ENCODE assay signal across 1 cellular context in genomic region chr14:104140463-104141331, GRCh38.
TF ChIP-seq lines count a peak whose summit lies in the region.

No MANE protein-coding gene starts in this region.

TF ChIP-seq in H1, 55 proteins besides CTCF, POLR2A, EP300 and RAD21 (continued from another document):
- no peak for TF ChIP-seq MAX (IDR thresholded peaks at IDR 0.05)
- no peak for TF ChIP-seq GTF2F1 (IDR thresholded peaks at IDR 0.05; ENCODE audit: borderline replicate concordance, low read depth, low read length)
- no peak for TF ChIP-seq POU5F1 (IDR thresholded peaks at IDR 0.05; ENCODE audit: low read depth, low read length)
- TF ChIP-seq RXRA (IDR thresholded peaks at IDR 0.05; ENCODE audit: insufficient read depth, low read depth, low read length): no peak
- no peak for TF ChIP-seq NANOG (IDR thresholded peaks at IDR 0.05; ENCODE audit: insufficient read depth, low read depth, low read length, poor library complexity, severe bottlenecking)
- TF ChIP-seq FOSL1 (IDR thresholded peaks at IDR 0.05; ENCODE audit: insufficient read depth, low read depth, low read length): no peak
- no peak for TF ChIP-seq SIN3A (conservative IDR thresholded peaks at IDR 0.05 in 1 of 2, IDR thresholded peaks at IDR 0.05 in 1 of 2; ENCODE audit: low read depth in 1 of 2, low read length in 2 of 2)
- TF ChIP-seq CREB1 (IDR thresholded peaks at IDR 0.05): no peak
- no peak for TF ChIP-seq GABPA (IDR thresholded peaks at IDR 0.05; ENCODE audit: borderline replicate concordance, insufficient read depth, low read length)
- no peak for TF ChIP-seq ATF3 (IDR thresholded peaks at IDR 0.05; ENCODE audit: insufficient read depth, low read depth, low read length)
- TF ChIP-seq, protein P1, sequence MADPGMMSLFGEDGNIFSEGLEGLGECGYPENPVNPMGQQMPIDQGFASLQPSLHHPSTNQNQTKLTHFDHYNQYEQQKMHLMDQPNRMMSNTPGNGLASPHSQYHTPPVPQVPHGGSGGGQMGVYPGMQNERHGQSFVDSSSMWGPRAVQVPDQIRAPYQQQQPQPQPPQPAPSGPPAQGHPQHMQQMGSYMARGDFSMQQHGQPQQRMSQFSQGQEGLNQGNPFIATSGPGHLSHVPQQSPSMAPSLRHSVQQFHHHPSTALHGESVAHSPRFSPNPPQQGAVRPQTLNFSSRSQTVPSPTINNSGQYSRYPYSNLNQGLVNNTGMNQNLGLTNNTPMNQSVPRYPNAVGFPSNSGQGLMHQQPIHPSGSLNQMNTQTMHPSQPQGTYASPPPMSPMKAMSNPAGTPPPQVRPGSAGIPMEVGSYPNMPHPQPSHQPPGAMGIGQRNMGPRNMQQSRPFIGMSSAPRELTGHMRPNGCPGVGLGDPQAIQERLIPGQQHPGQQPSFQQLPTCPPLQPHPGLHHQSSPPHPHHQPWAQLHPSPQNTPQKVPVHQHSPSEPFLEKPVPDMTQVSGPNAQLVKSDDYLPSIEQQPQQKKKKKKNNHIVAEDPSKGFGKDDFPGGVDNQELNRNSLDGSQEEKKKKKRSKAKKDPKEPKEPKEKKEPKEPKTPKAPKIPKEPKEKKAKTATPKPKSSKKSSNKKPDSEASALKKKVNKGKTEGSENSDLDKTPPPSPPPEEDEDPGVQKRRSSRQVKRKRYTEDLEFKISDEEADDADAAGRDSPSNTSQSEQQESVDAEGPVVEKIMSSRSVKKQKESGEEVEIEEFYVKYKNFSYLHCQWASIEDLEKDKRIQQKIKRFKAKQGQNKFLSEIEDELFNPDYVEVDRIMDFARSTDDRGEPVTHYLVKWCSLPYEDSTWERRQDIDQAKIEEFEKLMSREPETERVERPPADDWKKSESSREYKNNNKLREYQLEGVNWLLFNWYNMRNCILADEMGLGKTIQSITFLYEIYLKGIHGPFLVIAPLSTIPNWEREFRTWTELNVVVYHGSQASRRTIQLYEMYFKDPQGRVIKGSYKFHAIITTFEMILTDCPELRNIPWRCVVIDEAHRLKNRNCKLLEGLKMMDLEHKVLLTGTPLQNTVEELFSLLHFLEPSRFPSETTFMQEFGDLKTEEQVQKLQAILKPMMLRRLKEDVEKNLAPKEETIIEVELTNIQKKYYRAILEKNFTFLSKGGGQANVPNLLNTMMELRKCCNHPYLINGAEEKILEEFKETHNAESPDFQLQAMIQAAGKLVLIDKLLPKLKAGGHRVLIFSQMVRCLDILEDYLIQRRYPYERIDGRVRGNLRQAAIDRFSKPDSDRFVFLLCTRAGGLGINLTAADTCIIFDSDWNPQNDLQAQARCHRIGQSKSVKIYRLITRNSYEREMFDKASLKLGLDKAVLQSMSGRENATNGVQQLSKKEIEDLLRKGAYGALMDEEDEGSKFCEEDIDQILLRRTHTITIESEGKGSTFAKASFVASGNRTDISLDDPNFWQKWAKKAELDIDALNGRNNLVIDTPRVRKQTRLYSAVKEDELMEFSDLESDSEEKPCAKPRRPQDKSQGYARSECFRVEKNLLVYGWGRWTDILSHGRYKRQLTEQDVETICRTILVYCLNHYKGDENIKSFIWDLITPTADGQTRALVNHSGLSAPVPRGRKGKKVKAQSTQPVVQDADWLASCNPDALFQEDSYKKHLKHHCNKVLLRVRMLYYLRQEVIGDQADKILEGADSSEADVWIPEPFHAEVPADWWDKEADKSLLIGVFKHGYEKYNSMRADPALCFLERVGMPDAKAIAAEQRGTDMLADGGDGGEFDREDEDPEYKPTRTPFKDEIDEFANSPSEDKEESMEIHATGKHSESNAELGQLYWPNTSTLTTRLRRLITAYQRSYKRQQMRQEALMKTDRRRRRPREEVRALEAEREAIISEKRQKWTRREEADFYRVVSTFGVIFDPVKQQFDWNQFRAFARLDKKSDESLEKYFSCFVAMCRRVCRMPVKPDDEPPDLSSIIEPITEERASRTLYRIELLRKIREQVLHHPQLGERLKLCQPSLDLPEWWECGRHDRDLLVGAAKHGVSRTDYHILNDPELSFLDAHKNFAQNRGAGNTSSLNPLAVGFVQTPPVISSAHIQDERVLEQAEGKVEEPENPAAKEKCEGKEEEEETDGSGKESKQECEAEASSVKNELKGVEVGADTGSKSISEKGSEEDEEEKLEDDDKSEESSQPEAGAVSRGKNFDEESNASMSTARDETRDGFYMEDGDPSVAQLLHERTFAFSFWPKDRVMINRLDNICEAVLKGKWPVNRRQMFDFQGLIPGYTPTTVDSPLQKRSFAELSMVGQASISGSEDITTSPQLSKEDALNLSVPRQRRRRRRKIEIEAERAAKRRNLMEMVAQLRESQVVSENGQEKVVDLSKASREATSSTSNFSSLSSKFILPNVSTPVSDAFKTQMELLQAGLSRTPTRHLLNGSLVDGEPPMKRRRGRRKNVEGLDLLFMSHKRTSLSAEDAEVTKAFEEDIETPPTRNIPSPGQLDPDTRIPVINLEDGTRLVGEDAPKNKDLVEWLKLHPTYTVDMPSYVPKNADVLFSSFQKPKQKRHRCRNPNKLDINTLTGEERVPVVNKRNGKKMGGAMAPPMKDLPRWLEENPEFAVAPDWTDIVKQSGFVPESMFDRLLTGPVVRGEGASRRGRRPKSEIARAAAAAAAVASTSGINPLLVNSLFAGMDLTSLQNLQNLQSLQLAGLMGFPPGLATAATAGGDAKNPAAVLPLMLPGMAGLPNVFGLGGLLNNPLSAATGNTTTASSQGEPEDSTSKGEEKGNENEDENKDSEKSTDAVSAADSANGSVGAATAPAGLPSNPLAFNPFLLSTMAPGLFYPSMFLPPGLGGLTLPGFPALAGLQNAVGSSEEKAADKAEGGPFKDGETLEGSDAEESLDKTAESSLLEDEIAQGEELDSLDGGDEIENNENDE (IDR thresholded peaks at IDR 0.05; ENCODE audit: insufficient replicate concordance, low read length): no peak
- TF ChIP-seq ASH2L (IDR thresholded peaks at IDR 0.05; ENCODE audit: low read length): no peak
- no peak for TF ChIP-seq SP2 (IDR thresholded peaks at IDR 0.05; ENCODE audit: low read length)
- no peak for TF ChIP-seq RBBP5 (IDR thresholded peaks at IDR 0.05; ENCODE audit: borderline replicate concordance, low read depth, low read length)
- TF ChIP-seq YY1 (IDR thresholded peaks at IDR 0.05; ENCODE audit: low read depth, low read length): no peak
